ENCODE assay signal across 1 cellular context in the genomic region with DNA sequence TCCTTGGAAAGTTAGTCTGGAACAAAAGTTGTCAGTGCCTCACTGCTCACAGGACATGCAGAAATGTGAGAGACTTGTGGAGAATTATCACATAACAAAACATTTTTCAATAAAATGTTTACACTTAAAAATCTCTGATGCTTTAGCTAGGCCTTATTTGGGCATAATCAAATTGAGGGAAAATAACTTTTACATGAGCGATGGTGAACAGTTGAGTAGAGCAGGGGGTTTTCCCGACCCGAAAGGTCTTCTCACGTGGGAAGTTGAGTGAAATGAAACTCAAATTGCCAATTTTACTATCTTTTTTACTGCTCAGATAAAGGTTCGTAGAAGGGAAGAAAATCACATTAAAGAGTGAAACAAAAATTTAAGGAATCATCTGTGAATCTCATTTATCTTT.
TF ChIP-seq lines count a peak whose summit lies in the region.

No MANE protein-coding gene starts in this region.

TF ChIP-seq in GM12878, 131 proteins besides CTCF, POLR2A, EP300 and RAD21 (continued from another document):
- TF ChIP-seq PRDM15 (CRISPR knock-in tag; IDR thresholded peaks at IDR 0.05) (no peak), MYB (IDR thresholded peaks at IDR 0.05; ENCODE audit: borderline replicate concordance, low read depth, low read length) (no peak), YY1 (IDR thresholded peaks at IDR 0.05; ENCODE audit: low read depth, low read length) (no peak)
